ENCODE assay signal across 1 cellular context in genomic region chr14:72567226-72567625, GRCh38.
TF ChIP-seq lines count a peak whose summit lies in the region.

No MANE protein-coding gene starts in this region.

TF ChIP-seq in GM12878, 131 proteins besides CTCF, POLR2A, EP300 and RAD21 (continued from another document):
- TF ChIP-seq REST (IDR thresholded peaks at IDR 0.05; ENCODE audit: low read depth, low read length) (no peak), ELK1 (IDR thresholded peaks at IDR 0.05; ENCODE audit: low read depth, low read length) (no peak), TBL1XR1 (IDR thresholded peaks at IDR 0.05; ENCODE audit: low read depth, low read length) (no peak), SIN3A (IDR thresholded peaks at IDR 0.05; ENCODE audit: low read depth, low read length) (no peak), CEBPB (IDR thresholded peaks at IDR 0.05; ENCODE audit: borderline replicate concordance in 1 of 2, low read depth in 2 of 2, low read length in 2 of 2) (no peak), RELA (IDR thresholded peaks at IDR 0.05; ENCODE audit: borderline replicate concordance, partially characterized antibody) (no peak), YY1 (IDR thresholded peaks at IDR 0.05; ENCODE audit: low read depth, low read length) (no peak), ZBTB4 (CRISPR knock-in tag; IDR thresholded peaks at IDR 0.05) (no peak), PAX8 (IDR thresholded peaks at IDR 0.05) (no peak), EZH2 (IDR thresholded peaks at IDR 0.05; ENCODE audit: borderline replicate concordance, control insufficient read depth, low read depth, low read length) (no peak), MTA2 (IDR thresholded peaks at IDR 0.05; ENCODE audit: low read depth) (no peak), ZSCAN29 (IDR thresholded peaks at IDR 0.05) (no peak), CBX5 (IDR thresholded peaks at IDR 0.05; ENCODE audit: low read depth) (no peak)
